Comparison of ENCODE assay signal across 17 cellular contexts in the genomic region with DNA sequence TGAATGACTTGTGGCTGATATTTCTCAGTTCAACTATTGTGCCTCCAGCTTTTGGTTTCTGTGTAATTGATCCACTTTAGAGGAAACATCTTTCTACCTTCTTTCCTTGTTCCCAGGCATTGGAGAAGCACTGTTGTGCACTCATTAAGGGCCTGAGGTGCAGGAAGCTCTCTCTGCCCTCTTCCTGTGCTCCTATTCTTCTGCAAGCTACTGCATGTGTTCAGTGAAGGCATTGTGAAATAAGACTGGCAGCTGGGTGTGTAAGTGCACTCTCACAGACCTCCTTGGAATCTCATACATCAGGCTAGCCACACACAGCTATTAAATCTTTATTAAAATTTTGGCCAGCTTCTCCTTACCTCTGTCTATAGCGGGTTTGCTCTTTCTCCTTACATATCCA.
DNase-seq lines count a peak whose midpoint lies in the region; ATAC-seq, FAIRE-seq and TF ChIP-seq lines count a peak whose summit lies in the region.
"Had no signal": no experiment of that assay in that cellular context is flagged by ENCODE, and none has a peak within 500 bp of the region (broad histone marks: within the 10 kb centered on the region; RNA-seq: fewer than 3 reads in every experiment).

No MANE protein-coding gene starts in this region.

- H2BK120ac ChIP-seq in IMR-90 (ENCODE audit: low read depth, low read length) = peak overlapping the region; percentile 16
- H2BK120ac ChIP-seq in neuronal stem cell (ENCODE audit: low read depth, low read length) = no peak overlapping the region

- H3K27ac ChIP-seq in IMR-90 (ENCODE audit: insufficient read depth, low read length) = no peak overlapping the region
- H3K27ac ChIP-seq in neuronal stem cell (replicated peaks; ENCODE audit: low read length) = no peak overlapping the region
- no peak overlapping the region for H3K27ac ChIP-seq in pancreas

- H3K14ac ChIP-seq in IMR-90 (replicated peaks; ENCODE audit: low read depth, low read length) (no peak overlapping the region), neuronal stem cell (ENCODE audit: low read length) (no peak overlapping the region)

- H3K27me3 ChIP-seq in IMR-90 (ENCODE audit: control insufficient read depth, insufficient read depth, low read length) (no peaks in the 10 kb centered on the region), bronchial epithelial cell (ENCODE audit: control insufficient read depth, insufficient read depth, low read length) (no peaks in the 10 kb centered on the region), neuronal stem cell (ENCODE audit: control insufficient read depth in 3 of 3, insufficient read depth in 3 of 3, low read depth in 1 of 3, low read length in 3 of 3) (peaks cover 0 to 2% (median 0%) of the 10 kb centered on the region in 3 experiments), pancreas (no peaks in the 10 kb centered on the region)

- DNase-seq in IMR-90 (no peak), bronchial epithelial cell (ENCODE audit: low read depth) (peak; percentile 93), neuronal stem cell (ENCODE audit: low spot score) (no peak), GM13977 (ENCODE audit: low spot score) (no peak), pancreas (no peak), posterior vena cava (ENCODE audit: low spot score) (no peak)
- DNase-seq: H9, Kasumi-1, MM.1S, NCI-H1092, NCI-H146, NCI-H2081 treated with DMSO at 0.1 percent for 48 hours, SHP77 had no signal

- H3K23ac ChIP-seq in IMR-90 (ENCODE audit: low read depth, low read length) (no peak overlapping the region; the same call in 1 of the 2 replicates), neuronal stem cell (ENCODE audit: low read depth, low read length, poor library complexity) (no peak overlapping the region)

- no peak overlapping the region for H3K56ac ChIP-seq in IMR-90 (ENCODE audit: extremely low read depth, insufficient read depth, low read length)

- peaks cover 3% of the 10 kb centered on the region; the same call in 1 of the 2 replicates for H3K9me1 ChIP-seq in IMR-90 (ENCODE audit: insufficient read depth, low read length)

- H2BK15ac ChIP-seq in IMR-90 (ENCODE audit: low read depth, low read length) (no peak overlapping the region; the same call in 2 of the 3 replicates), neuronal stem cell (ENCODE audit: low read length) (no peak overlapping the region)

- H3K4me3 ChIP-seq in IMR-90 (ENCODE audit: insufficient read depth, low read depth, low read length) (no peak overlapping the region), bronchial epithelial cell (ENCODE audit: low read depth, low read length) (no peak overlapping the region), neuronal stem cell (ENCODE audit: low read length in 2 of 2) (no peak overlapping the region), pancreas (no peak overlapping the region)

- H3K9ac ChIP-seq in IMR-90 (ENCODE audit: low read depth, low read length) (no peak overlapping the region), neuronal stem cell (ENCODE audit: low read depth, low read length, poor library complexity) (no peak overlapping the region)

- H3K9me3 ChIP-seq in IMR-90 (ENCODE audit: control insufficient read depth, insufficient read depth, low read length) (peaks cover 3% of the 10 kb centered on the region; the same call in 1 of the 2 replicates), neuronal stem cell (replicated peaks in 1 of 2; ENCODE audit: control insufficient read depth in 2 of 2, insufficient read depth in 1 of 2, low read depth in 1 of 2, low read length in 2 of 2) (peaks cover 3 to 43% of the 10 kb centered on the region in 2 donors), pancreas (no peaks in the 10 kb centered on the region)

- dilution Hi-C loops in IMR-90 (cut with HindIII; ENCODE audit: low sequenced_read_pairs, unreplicated experiment) = no loop called here

- no peak overlapping the region for H2BK12ac ChIP-seq in neuronal stem cell (ENCODE audit: low read length)

- H2BK5ac ChIP-seq in IMR-90 (ENCODE audit: low read depth, low read length, poor library complexity, severe bottlenecking) (no peak overlapping the region), neuronal stem cell (ENCODE audit: low read length) (no peak overlapping the region)

- no peak for TF ChIP-seq CTCF in IMR-90 (conservative IDR thresholded peaks at IDR 0.05; ENCODE audit: low read depth, low read length)
- TF ChIP-seq CTCF in bronchial epithelial cell (IDR thresholded peaks at IDR 0.05; ENCODE audit: insufficient read depth, low read length, severe bottlenecking) = no peak
- TF ChIP-seq CTCF in GM13977 (IDR thresholded peaks at IDR 0.05; ENCODE audit: extremely low read depth, insufficient read depth, missing control alignments) = no peak
- no peak for TF ChIP-seq CTCF in pancreas (IDR thresholded peaks at IDR 0.05)

- 0 out of 2 replicates have a peak overlapping the region, but pooled peaks have one; percentile 24 for H4K5ac ChIP-seq in IMR-90 (ENCODE audit: low read depth, low read length)

- POLR2A ChIA-PET in IMR-90 (lab: Charles Lee; ENCODE audit: unreplicated experiment) = no interaction called here

- WGBS in IMR-90 (ENCODE audit: extremely low coverage in 2 of 2, insufficient read length in 1 of 2), 2 experiments = no CpG with 5 or more reads among the region's 1 CpG
- no CpG with 5 or more reads among the region's 1 CpG for WGBS in neuronal stem cell (ENCODE audit: extremely low coverage in 2 of 2, insufficient read length in 2 of 2, insufficient replicate concordance in 1 of 2), 2 donors
- 90 to 97% methylated on average over 1 of the region's 1 CpG for whole genome bisulfite sequencing in pancreas, 2 donors

- H3K4ac ChIP-seq in IMR-90 (ENCODE audit: low read depth, low read length) = no peak overlapping the region
- no peak overlapping the region for H3K4ac ChIP-seq in neuronal stem cell (ENCODE audit: low read length)

- H2AK5ac ChIP-seq in IMR-90 (ENCODE audit: low read depth, low read length) (peak overlapping the region; percentile 43; the same call in 1 of the 2 replicates), neuronal stem cell (ENCODE audit: low read depth, low read length) (no peak overlapping the region)

- intact Hi-C loops in IMR-90 (cut with micrococcal nuclease) (loop anchor here (5.0 kb wide), 2 partner anchors 41 to 44 kb away; no protein-coding TSS in a partner anchor), pancreas (cut with DNase I) (no loop called here), posterior vena cava (cut with DNase I) (no loop called here)

- in situ Hi-C loops in IMR-90 (cut with MboI; ENCODE audit: low sequenced_read_pairs) = no loop called here
- in situ Hi-C loops in GM13977 (cut with MboI; ENCODE audit: low pct_unique_long_range_greater_than_20kb, low sequenced_read_pairs, unreplicated experiment) = no loop called here

- H3K79me1 ChIP-seq in IMR-90 (ENCODE audit: low read depth in 1 of 2, low read length in 2 of 2) (no peaks in the 10 kb centered on the region), neuronal stem cell (ENCODE audit: low read depth, low read length) (no peaks in the 10 kb centered on the region)

- H3K4me2 ChIP-seq in IMR-90 (ENCODE audit: low read depth, low read length) = no peak overlapping the region
- no peak overlapping the region for H3K4me2 ChIP-seq in neuronal stem cell (ENCODE audit: insufficient read depth, low read length, poor library complexity, severe bottlenecking)

- no peaks in the 10 kb centered on the region for H3K36me3 ChIP-seq in IMR-90 (ENCODE audit: control insufficient read depth, insufficient read depth, low read length)
- no peaks in the 10 kb centered on the region for H3K36me3 ChIP-seq in bronchial epithelial cell (ENCODE audit: control insufficient read depth, insufficient read depth, low read length)
- H3K36me3 ChIP-seq in neuronal stem cell (replicated peaks in 1 of 2; ENCODE audit: control insufficient read depth in 2 of 2, insufficient read depth in 2 of 2, low read length in 2 of 2) = no peaks in the 10 kb centered on the region
- H3K36me3 ChIP-seq in pancreas = no peaks in the 10 kb centered on the region

- peak overlapping the region; percentile 46 for H2AFZ ChIP-seq in IMR-90 (replicated peaks; ENCODE audit: low read length, poor library complexity)
- peak overlapping the region; percentile 6 for H2AFZ ChIP-seq in neuronal stem cell (ENCODE audit: low read length)

- TF ChIP-seq POLR2A in IMR-90 (IDR thresholded peaks at IDR 0.05; ENCODE audit: low read depth, low read length) = no peak

- H3K18ac ChIP-seq in IMR-90 (ENCODE audit: low read depth, low read length) (peak overlapping the region; percentile 53; the same call in 1 of the 2 replicates), neuronal stem cell (ENCODE audit: low read length) (no peak overlapping the region)

- H3K4me1 ChIP-seq in IMR-90 (ENCODE audit: control insufficient read depth, insufficient read depth, low read length) (peaks cover 7% of the 10 kb centered on the region), neuronal stem cell (ENCODE audit: control insufficient read depth in 2 of 2, insufficient read depth in 1 of 2, low read depth in 1 of 2, low read length in 2 of 2) (peaks cover 0 to 21% of the 10 kb centered on the region in 2 donors), pancreas (no peaks in the 10 kb centered on the region)

- H2AK9ac ChIP-seq in IMR-90 (replicated peaks; ENCODE audit: low read depth, low read length, poor library complexity) = peak overlapping the region; percentile 26

- no peak for ATAC-seq in IMR-90 (ENCODE audit: low read depth)
- peak; percentile 62 for ATAC-seq in esophagus mucosa
- no peak for ATAC-seq in pancreas

- BruUV-seq in IMR-90 (replicated peaks; lab: Mats Ljungman, UMichigan) = no TSS peak

- TF ChIP-seq RAD21 in IMR-90 (IDR thresholded peaks at IDR 0.05; ENCODE audit: low read length) = no peak

- peak overlapping the region; percentile 13 for H2BK20ac ChIP-seq in IMR-90 (ENCODE audit: low read depth, low read length)

- H4K8ac ChIP-seq in IMR-90 (ENCODE audit: low read depth in 2 of 2, low read length in 2 of 2) (no peak overlapping the region), neuronal stem cell (ENCODE audit: low read depth, low read length) (no peak overlapping the region)

- no peaks in the 10 kb centered on the region for H4K20me1 ChIP-seq in IMR-90 (ENCODE audit: insufficient read depth, low read length)

- H4K91ac ChIP-seq in IMR-90 (ENCODE audit: insufficient read depth, low read depth, low read length) = no peak overlapping the region
- H4K91ac ChIP-seq in neuronal stem cell (ENCODE audit: low read depth, low read length, poor library complexity) = no peak overlapping the region

- FAIRE-seq in bronchial epithelial cell (lab: Jason Lieb, UNC) = peak; percentile 40
- FAIRE-seq in pancreas (lab: Jason Lieb, UNC) = no peak
- FAIRE-seq: G401.6, HTR-8/SVneo, RCC 7860 had no signal

- CTCF ChIA-PET in IMR-90 (lab: Yijun Ruan, JAX) = interaction anchor here (1.1 kb wide), 1 partner anchor 8 kb away, joined by 3 read pairs; no protein-coding TSS in a partner anchor

TF ChIP-seq in IMR-90, 13 proteins besides CTCF, POLR2A, EP300 and RAD21:
- TF ChIP-seq FOS (IDR thresholded peaks at IDR 0.05; ENCODE audit: low read depth, low read length) = no peak
- no peak for TF ChIP-seq MAFK (IDR thresholded peaks at IDR 0.05; ENCODE audit: low read depth, low read length)
- TF ChIP-seq CEBPB (IDR thresholded peaks at IDR 0.05; ENCODE audit: low read depth, low read length) = peak; percentile 11; the same call in 1 of the 2 replicates
